In genomic region chr3:177051419-177051818, GRCh38 we compare ENCODE assay signal across 13 cellular contexts.
DNase-seq lines count a peak whose midpoint lies in the region; ATAC-seq, FAIRE-seq and TF ChIP-seq lines count a peak whose summit lies in the region.
"Had no signal": no experiment of that assay in that cellular context is flagged by ENCODE, and none has a peak within 500 bp of the region (broad histone marks: within the 10 kb centered on the region; RNA-seq: fewer than 3 reads in every experiment).

No MANE protein-coding gene starts in this region.

- H3K79me2 ChIP-seq in GM23248 (ENCODE audit: insufficient read depth), result peaks cover 45% of the 10 kb centered on the region

- H3K27me3 ChIP-seq in GM23248 (replicated peaks; ENCODE audit: insufficient read depth) (no peaks in the 10 kb centered on the region), upper lobe of left lung (no peaks in the 10 kb centered on the region)
- H3K27me3 ChIP-seq: colonic mucosa had no signal

- FAIRE-seq in GM12891 (lab: Jason Lieb, UNC), result peak; percentile 50

- no peak for DNase-seq in GM12891 (ENCODE audit: insufficient read length, low spot score)
- peak; percentile 56 for DNase-seq in NCI-H2196 treated with DMSO at 0.1 percent for 48 hours (lab: John Stamatoyannopoulos, UW; ENCODE audit: unreplicated experiment)
- peak; percentile 9 for DNase-seq in occipital lobe (lab: John Stamatoyannopoulos, UW)
- no peak for DNase-seq in GM23248
- no peak for DNase-seq in stimulated activated CD4-positive, alpha-beta T cell treated with anti-CD3 and anti-CD28 coated beads, Interleukin-2, amount 100 ng/mL, for 48 hours
- no peak for DNase-seq in A172 (ENCODE audit: low spot score)
- DNase-seq in upper lobe of left lung, result no peak
- DNase-seq: activated effector memory CD4-positive, alpha-beta T cell treated with anti-CD3 and anti-CD28 coated beads, Interleukin-2, amount 50 U/mL, for 16 hours; colonic mucosa; stimulated activated CD4-positive, alpha-beta T cell treated with anti-CD3 and anti-CD28 coated beads, Interleukin-12 subunit alpha, Interleukin-12 subunit beta, amount 100 ng/mL, for 4 hours had no signal

- peaks cover 20% of the 10 kb centered on the region for H3K4me1 ChIP-seq in GM23248 (ENCODE audit: insufficient read depth)
- peaks cover 0 to 6% (median 2%) of the 10 kb centered on the region in 4 donors for H3K4me1 ChIP-seq in upper lobe of left lung
- H3K4me1 ChIP-seq: colonic mucosa had no signal

- H3K9me3 ChIP-seq in GM23248 (ENCODE audit: low read depth) (no peaks in the 10 kb centered on the region), upper lobe of left lung (no peaks in the 10 kb centered on the region)
- H3K9me3 ChIP-seq: colonic mucosa, mucosa of descending colon had no signal

- H3F3A ChIP-seq in GM23248 (ENCODE audit: insufficient read depth), result no peaks in the 10 kb centered on the region

- no peaks in the 10 kb centered on the region for H3K9me3 Mint-ChIP-seq in brain
- H3K9me3 Mint-ChIP-seq: stimulated activated effector memory CD8-positive, alpha-beta T cell treated with anti-CD3 and anti-CD28 coated beads, Interleukin-12 subunit alpha, Interleukin-12 subunit beta, amount 100 ng/mL, for 72 hours had no signal

- no peak for TF ChIP-seq EP300 in upper lobe of left lung (IDR thresholded peaks at IDR 0.05)

- H3K27me3 Mint-ChIP-seq in brain, result no peaks in the 10 kb centered on the region

- H3K36me3 Mint-ChIP-seq in brain, result peaks cover 45% of the 10 kb centered on the region

- TF ChIP-seq POLR2A in GM12891 (IDR thresholded peaks at IDR 0.05; ENCODE audit: low read depth, low read length), result no peak
- no peak for TF ChIP-seq POLR2A in upper lobe of left lung (IDR thresholded peaks at IDR 0.05)

- no peak overlapping the region for H3K4me2 ChIP-seq in GM23248 (ENCODE audit: unreplicated experiment)

- peak overlapping the region; percentile 20 to 86 (median 79) for H3K27ac Mint-ChIP-seq in brain
- H3K27ac Mint-ChIP-seq: stimulated activated effector memory CD8-positive, alpha-beta T cell treated with anti-CD3 and anti-CD28 coated beads, Interleukin-12 subunit alpha, Interleukin-12 subunit beta, amount 100 ng/mL, for 72 hours had no signal

- H3K4me3 Mint-ChIP-seq in brain, result peak overlapping the region in 2 of 5 experiments; percentile 19 to 37
- H3K4me3 Mint-ChIP-seq: stimulated activated effector memory CD8-positive, alpha-beta T cell treated with anti-CD3 and anti-CD28 coated beads, Interleukin-12 subunit alpha, Interleukin-12 subunit beta, amount 100 ng/mL, for 72 hours had no signal

- peaks cover 44% of the 10 kb centered on the region for H3K36me3 ChIP-seq in GM23248 (ENCODE audit: low read depth)
- H3K36me3 ChIP-seq in upper lobe of left lung, result peaks cover 5 to 37% (median 18%) of the 10 kb centered on the region in 4 donors

- TF ChIP-seq CTCF in brain (conservative IDR thresholded peaks at IDR 0.05), result no peak
- no peak for TF ChIP-seq CTCF in upper lobe of left lung (IDR thresholded peaks at IDR 0.05)

- H2AFZ ChIP-seq in GM23248, result no peak overlapping the region

- no peak overlapping the region for H3K27ac ChIP-seq in GM23248
- no peak overlapping the region for H3K27ac ChIP-seq in upper lobe of left lung
- H3K27ac ChIP-seq: colonic mucosa had no signal

- WGBS in GM23248 (ENCODE audit: low coverage in 1 of 2, low lambda C conversion rate in 2 of 2, missing lambda C conversion rate in 2 of 2), 2 experiments, result 92 to 94% methylated on average over 4 of the region's 4 CpGs
- WGBS in upper lobe of left lung, 2 donors, result 73 to 84% methylated on average over 4 of the region's 4 CpGs

- ATAC-seq in upper lobe of left lung (ENCODE audit: low FRiP score in 2 of 2), result no peak

- no peaks in the 10 kb centered on the region for H4K20me1 ChIP-seq in GM23248 (ENCODE audit: insufficient read depth)

- H3K4me3 ChIP-seq in GM23248, result no peak overlapping the region
- no peak overlapping the region for H3K4me3 ChIP-seq in upper lobe of left lung
- H3K4me3 ChIP-seq: colonic mucosa, mucosa of descending colon had no signal

- in situ Hi-C loops in GM23248 (cut with MboI), result loop anchor here (25.0 kb wide), 2 partner anchors 311 to 1286 kb away; no protein-coding TSS in a partner anchor

- peaks cover 53% of the 10 kb centered on the region for H3K4me1 Mint-ChIP-seq in brain

- no peaks in the 10 kb centered on the region for H3K9me2 ChIP-seq in GM23248 (ENCODE audit: insufficient read depth)

- H3K9ac ChIP-seq in GM23248, result no peak overlapping the region

TF ChIP-seq in GM12891, 5 proteins besides CTCF, POLR2A, EP300 and RAD21:
- no peak for TF ChIP-seq SPI1 (IDR thresholded peaks at IDR 0.05; ENCODE audit: low read depth, low read length)
- TF ChIP-seq POLR2AphosphoS5 (IDR thresholded peaks at IDR 0.05; ENCODE audit: low read depth, low read length), result no peak

Comparison
In these comparisons a context has a peak if more than half of its experiments do, and no peak if none do; other contexts are left out.
1. DNase-seq: peak in NCI-H2196 treated with DMSO at 0.1 percent for 48 hours (single experiment) and occipital lobe (single experiment); none in GM12891 (single experiment), GM23248 (single experiment), stimulated activated CD4-positive, alpha-beta T cell treated with anti-CD3 and anti-CD28 coated beads, Interleukin-2, amount 100 ng/mL, for 48 hours (0 of 2), A172 (single experiment) and upper lobe of left lung (0 of 2).